8 cellular contexts compared by ENCODE assay signal in genomic region chr3:30628931-30629590, GRCh38. TPM values are rescaled to one million over a fixed set of nuclear protein-coding genes. Genes with fewer than 3 reads are reported as not detected.
A peak's percentile ranks its signal among the peaks of the same experiment; 100 is the strongest.
DNase-seq lines count a peak whose midpoint lies in the region; ATAC-seq, FAIRE-seq and TF ChIP-seq lines count a peak whose summit lies in the region.

No MANE protein-coding gene starts in this region.

- no peak for FAIRE-seq in GM12891 (lab: Jason Lieb, UNC)

- H3K27ac Mint-ChIP-seq in naive thymus-derived CD8-positive, alpha-beta T cell, result peak overlapping the region; percentile 91 to 100 (median 96)

- H4K20me1 ChIP-seq in PC-3 (ENCODE audit: low read length), result peaks cover 12% of the 10 kb centered on the region

- POLR2A ChIA-PET in PC-3 (lab: Charles Lee; ENCODE audit: unreplicated experiment), result interaction anchor here (0.5 kb wide), 1 partner anchor 52 kb away, joined by 3 read pairs; no protein-coding TSS in a partner anchor
- POLR2A ChIA-PET in naive thymus-derived CD8-positive, alpha-beta T cell (lab: Charles Lee), result interaction anchor here (0.5 to 14.9 kb wide), 14 partner anchors 8 to 430 kb away, joined by 3 to 215 read pairs (median 6); partner anchors contain the start of gene TGFBR2

- no peak overlapping the region; the same call in 1 of the 2 replicates for H3K27ac ChIP-seq in PC-3 (ENCODE audit: low read length)
- peak overlapping the region; percentile 61 for H3K27ac ChIP-seq in effector memory CD4-positive, alpha-beta T cell (ENCODE audit: insufficient read depth, low read length, poor library complexity, severe bottlenecking)

- H3K4me2 ChIP-seq in PC-3 (ENCODE audit: low read length), result no peak overlapping the region

- no peaks in the 10 kb centered on the region for H3K27me3 Mint-ChIP-seq in naive thymus-derived CD8-positive, alpha-beta T cell

- 0 out of 2 replicates have a peak, but pooled peaks have one; percentile 27 for TF ChIP-seq CTCF in PC-3 (conservative IDR thresholded peaks at IDR 0.05; ENCODE audit: low read depth, low read length)
- TF ChIP-seq CTCF in GM20000 (IDR thresholded peaks at IDR 0.05; ENCODE audit: extremely low read depth, missing control alignments), result no peak

- no peaks in the 10 kb centered on the region for H3K27me3 ChIP-seq in PC-3 (ENCODE audit: low read length)
- no peaks in the 10 kb centered on the region for H3K27me3 ChIP-seq in effector memory CD4-positive, alpha-beta T cell (replicated peaks; ENCODE audit: control insufficient read depth, insufficient read depth, low read length, poor library complexity, severe bottlenecking)

- no peak for TF ChIP-seq POLR2A in GM12891 (IDR thresholded peaks at IDR 0.05; ENCODE audit: low read depth, low read length)

- H3K4me1 Mint-ChIP-seq in naive thymus-derived CD8-positive, alpha-beta T cell, result peaks cover 46 to 99% (median 87%) of the 10 kb centered on the region in 4 donors

- H3K4me3 ChIP-seq in PC-3 (ENCODE audit: low read length), result no peak overlapping the region
- no peak overlapping the region for H3K4me3 ChIP-seq in effector memory CD4-positive, alpha-beta T cell (ENCODE audit: insufficient read depth, low read depth, low read length, poor library complexity, severe bottlenecking)

- H3F3A ChIP-seq in PC-3 (ENCODE audit: low read length, unreplicated experiment), result no peaks in the 10 kb centered on the region

- H3K9me3 Mint-ChIP-seq in naive thymus-derived CD8-positive, alpha-beta T cell, result no peaks in the 10 kb centered on the region

- peak overlapping the region; percentile 38 to 82 (median 76) for H3K4me3 Mint-ChIP-seq in naive thymus-derived CD8-positive, alpha-beta T cell

- H3K79me2 ChIP-seq in PC-3 (ENCODE audit: low read length), result peaks cover 97% of the 10 kb centered on the region

- H3K36me3 Mint-ChIP-seq in naive thymus-derived CD8-positive, alpha-beta T cell, result peaks cover 5 to 65% (median 34%) of the 10 kb centered on the region in 3 donors

- H3K4me1 ChIP-seq in PC-3 (ENCODE audit: insufficient read depth, low read length), result peaks cover 51% of the 10 kb centered on the region
- peaks cover 78% of the 10 kb centered on the region for H3K4me1 ChIP-seq in effector memory CD4-positive, alpha-beta T cell (ENCODE audit: control insufficient read depth, insufficient read depth, low read length, poor library complexity, severe bottlenecking)

- intact Hi-C loops in PC-3 (cut with micrococcal nuclease), result no loop called here

- no peak for ATAC-seq in PC-3
- ATAC-seq in naive thymus-derived CD8-positive, alpha-beta T cell, result peak; percentile 7 to 22
- ATAC-seq in activated CD4-positive, CD25-positive, alpha-beta regulatory T cell treated with anti-CD3 and anti-CD28 coated beads, Interleukin-2, amount 50 U/mL, for 24 hours, result no peak

- no peaks in the 10 kb centered on the region for H3K9me3 ChIP-seq in PC-3 (ENCODE audit: low read length)
- H3K9me3 ChIP-seq in effector memory CD4-positive, alpha-beta T cell (ENCODE audit: control insufficient read depth, low read length), result no peaks in the 10 kb centered on the region

- H3K9ac ChIP-seq in PC-3 (ENCODE audit: low read length), result no peak overlapping the region

- no TSS peak for BruUV-seq in PC-3 (replicated peaks; lab: Mats Ljungman, UMichigan)

- DNase-seq in GM12891 (ENCODE audit: insufficient read length, low spot score), result no peak
- DNase-seq in PC-3, result no peak
- no peak for DNase-seq in effector memory CD4-positive, alpha-beta T cell
- peak in 1 of 10 donors; percentile 48 for DNase-seq in naive thymus-derived CD8-positive, alpha-beta T cell
- no peak for DNase-seq in NCI-H524 treated with DMSO at 0.1 percent for 48 hours (lab: John Stamatoyannopoulos, UW)
- no peak for DNase-seq in GM20000 (ENCODE audit: low spot score)
- no peak for DNase-seq in inferior parietal cortex (ENCODE audit: extremely low spot score)

- CTCF ChIA-PET in PC-3 (lab: Charles Lee), result interaction anchor here (0.6 kb wide), 2 partner anchors 29 to 117 kb away, joined by 3 read pairs; no protein-coding TSS in a partner anchor

- no peak overlapping the region for H2AFZ ChIP-seq in PC-3 (ENCODE audit: low read length)

- H3K36me3 ChIP-seq in PC-3 (ENCODE audit: low read depth, low read length), result peaks cover 62% of the 10 kb centered on the region
- H3K36me3 ChIP-seq in effector memory CD4-positive, alpha-beta T cell (ENCODE audit: control insufficient read depth, insufficient read depth, low read length), result peaks cover 2% of the 10 kb centered on the region

- no peaks in the 10 kb centered on the region for H3K9me2 ChIP-seq in PC-3 (replicated peaks; ENCODE audit: low read length)

TF ChIP-seq in GM12891, 5 proteins besides CTCF, POLR2A, EP300 and RAD21:
- TF ChIP-seq SPI1 (IDR thresholded peaks at IDR 0.05; ENCODE audit: low read depth, low read length) (peak; percentile 28; the same call in 1 of the 2 replicates), POLR2AphosphoS5 (IDR thresholded peaks at IDR 0.05; ENCODE audit: low read depth, low read length) (no peak)

RNA-seq across cellular contexts. Expression of gene TGFBR2, which starts 22.7 kb away (rescaled TPM):
- 0.08 TPM for polyA plus RNA-seq in GM12891 (2012; ENCODE audit: low read depth, missing spikeins)
- 48.2 and 55.9 TPM in 2 replicates for total RNA-seq in PC-3 (2014; rRNA removed)
- 100 to 1,000 TPM; 260 to 268 TPM for total RNA-seq in naive thymus-derived CD8-positive, alpha-beta T cell
- polyA plus RNA-seq in naive thymus-derived CD8-positive, alpha-beta T cell, result 100 to 1,000 TPM; 128 to 226 (median 131) TPM

Comparison
In these comparisons a context has a peak if more than half of its experiments do, and no peak if none do; other contexts are left out.
1. ATAC-seq: peak in naive thymus-derived CD8-positive, alpha-beta T cell (2 of 2); none in PC-3 (single experiment) and activated CD4-positive, CD25-positive, alpha-beta regulatory T cell treated with anti-CD3 and anti-CD28 coated beads, Interleukin-2, amount 50 U/mL, for 24 hours (0 of 2).